ENCODE assay signal across 8 cellular contexts in the genomic region with DNA sequence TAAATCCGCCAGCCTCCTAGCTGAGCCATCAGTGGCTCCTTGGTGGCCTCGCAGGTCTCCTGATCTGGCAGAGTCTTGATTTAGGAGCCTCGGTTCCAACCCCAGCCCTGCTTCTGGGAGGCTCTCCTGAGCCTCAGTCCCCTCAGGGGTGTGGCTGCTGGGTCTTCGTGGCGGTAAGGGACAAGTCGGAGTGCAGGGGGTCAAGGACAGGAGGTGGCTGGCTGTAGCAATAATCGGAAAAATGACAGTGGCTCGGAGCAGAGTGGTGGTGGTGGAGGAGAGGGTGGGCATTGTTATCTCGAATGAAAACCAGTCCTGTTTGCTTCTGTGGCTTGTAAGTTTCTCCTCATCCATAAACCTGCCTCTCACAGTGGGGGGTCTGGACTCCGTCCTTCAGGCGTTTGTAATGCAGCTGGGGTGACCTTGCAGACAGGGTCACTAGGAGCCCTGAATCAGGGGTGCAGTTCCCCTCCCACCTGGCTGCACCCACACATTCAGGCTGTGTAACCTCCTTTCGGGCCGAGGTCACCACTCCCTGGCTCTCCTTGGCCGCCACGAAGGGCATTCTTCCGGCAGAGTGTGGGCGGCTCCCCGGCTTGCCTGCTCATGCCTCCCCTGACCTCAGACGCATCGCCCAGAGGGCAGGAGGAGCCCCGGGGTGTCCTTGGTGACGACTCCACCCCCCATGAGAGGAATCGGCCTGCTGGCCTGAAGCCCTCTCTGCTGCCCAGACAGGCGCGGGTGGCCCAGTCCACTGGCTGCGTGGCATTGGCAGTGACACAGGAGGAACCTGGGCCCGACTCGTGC. TPM values are rescaled to one million over a fixed set of nuclear protein-coding genes. Genes with fewer than 3 reads are reported as not detected.
A peak's percentile ranks its signal among the peaks of the same experiment; 100 is the strongest.
DNase-seq lines count a peak whose midpoint lies in the region; ATAC-seq, FAIRE-seq and TF ChIP-seq lines count a peak whose summit lies in the region.
"Had no signal": no experiment of that assay in that cellular context is flagged by ENCODE, and none has a peak within 500 bp of the region (broad histone marks: within the 10 kb centered on the region; RNA-seq: fewer than 3 reads in every experiment).

No MANE protein-coding gene starts in this region.

- peaks cover 32% of the 10 kb centered on the region for H3K36me3 Mint-ChIP-seq in brain
- no peaks in the 10 kb centered on the region for H3K36me3 Mint-ChIP-seq in activated CD4-positive, alpha-beta T cell treated with anti-CD3 and anti-CD28 coated beads, Interleukin-2, amount 10 ng/mL, durations not matched to agents 7 days and 5 days (ENCODE audit: low read depth)

- no peak overlapping the region for H3K4me3 ChIP-seq in H7 (ENCODE audit: insufficient read depth, low read depth, low read length)
- peak overlapping the region in 2 of 3 experiments; percentile 27 to 56 for H3K4me3 ChIP-seq in keratinocyte (ENCODE audit: control insufficient read depth in 2 of 3, extremely low read depth in 1 of 3, insufficient read depth in 2 of 3, low read depth in 1 of 3, low read length in 3 of 3)
- H3K4me3 ChIP-seq in suprapubic skin, result no peak overlapping the region

- peak overlapping the region in 4 of 5 experiments; percentile 28 to 70 (median 63) for H3K27ac Mint-ChIP-seq in brain
- H3K27ac Mint-ChIP-seq in activated CD4-positive, alpha-beta T cell treated with anti-CD3 and anti-CD28 coated beads, Interleukin-2, amount 10 ng/mL, durations not matched to agents 7 days and 5 days, result no peak overlapping the region

- TF ChIP-seq CTCF in brain (conservative IDR thresholded peaks at IDR 0.05) (no peak), keratinocyte (optimal IDR thresholded peaks at IDR 0.05 in 1 of 3, IDR thresholded peaks at IDR 0.05 in 1 of 3, conservative IDR thresholded peaks at IDR 0.05 in 1 of 3; ENCODE audit: extremely low read depth in 1 of 3, insufficient read depth in 2 of 3, low read length in 3 of 3) (no peak), suprapubic skin (IDR thresholded peaks at IDR 0.05) (no peak)

- peak overlapping the region; percentile 77 for H3K4me2 ChIP-seq in keratinocyte (ENCODE audit: control insufficient read depth, extremely low read depth, insufficient read depth, low read depth, low read length)

- TF ChIP-seq EP300 in suprapubic skin (IDR thresholded peaks at IDR 0.05), result no peak

- CTCF ChIA-PET in activated CD4-positive, alpha-beta T cell treated with anti-CD3 and anti-CD28 coated beads, Interleukin-2, amount 10 ng/mL, durations not matched to agents 7 days and 5 days (lab: Charles Lee), result no interaction called here

- POLR2A ChIA-PET in activated CD4-positive, alpha-beta T cell treated with anti-CD3 and anti-CD28 coated beads, Interleukin-2, amount 10 ng/mL, durations not matched to agents 7 days and 5 days (lab: Charles Lee), result no interaction called here

- FAIRE-seq in keratinocyte (lab: Jason Lieb, UNC), result peak; percentile 44

- TF ChIP-seq POLR2A in suprapubic skin (IDR thresholded peaks at IDR 0.05), result no peak

- peaks cover 2% of the 10 kb centered on the region for H3K9me1 ChIP-seq in keratinocyte (ENCODE audit: control insufficient read depth, extremely low read depth, insufficient read depth, low read length)

- H3K9me3 ChIP-seq in keratinocyte (ENCODE audit: control insufficient read depth, low read depth, low read length) (no peaks in the 10 kb centered on the region), suprapubic skin (no peaks in the 10 kb centered on the region)

- peak overlapping the region; percentile 47 for H3K27ac ChIP-seq in keratinocyte (ENCODE audit: control insufficient read depth, insufficient read depth, low read length)
- peak overlapping the region; percentile 57 for H3K27ac ChIP-seq in suprapubic skin

- 60% methylated on average over 15 of the region's 28 CpGs for WGBS in suprapubic skin

- no peaks in the 10 kb centered on the region; the same call in 1 of the 2 replicates for H3K36me3 ChIP-seq in H7 (replicated peaks; ENCODE audit: control insufficient read depth, insufficient read depth, low read length)
- peaks cover 0 to 8% of the 10 kb centered on the region in 2 experiments for H3K36me3 ChIP-seq in keratinocyte (ENCODE audit: control insufficient read depth in 2 of 2, extremely low read depth in 1 of 2, insufficient read depth in 2 of 2, low read length in 2 of 2)
- H3K36me3 ChIP-seq in suprapubic skin, result no peaks in the 10 kb centered on the region

- peak overlapping the region; percentile 20 for H2AFZ ChIP-seq in keratinocyte (ENCODE audit: control insufficient read depth, low read length)

- H3K27me3 ChIP-seq in H7 (ENCODE audit: control insufficient read depth, insufficient read depth, low read length) (no peaks in the 10 kb centered on the region), keratinocyte (ENCODE audit: control insufficient read depth, extremely low read depth, insufficient read depth, low read length) (no peaks in the 10 kb centered on the region), suprapubic skin (no peaks in the 10 kb centered on the region)

- no peaks in the 10 kb centered on the region for H3K27me3 Mint-ChIP-seq in brain
- no peaks in the 10 kb centered on the region for H3K27me3 Mint-ChIP-seq in activated CD4-positive, alpha-beta T cell treated with anti-CD3 and anti-CD28 coated beads, Interleukin-2, amount 10 ng/mL, durations not matched to agents 7 days and 5 days

- dilution Hi-C loops in keratinocyte (cut with MboI; ENCODE audit: extremely low pct_ligation_motif_present, low sequenced_read_pairs), result no loop called here

- H3K4me1 ChIP-seq in keratinocyte (ENCODE audit: control insufficient read depth, extremely low read depth, insufficient read depth, low read length), result peaks cover 42% of the 10 kb centered on the region
- peaks cover 41% of the 10 kb centered on the region for H3K4me1 ChIP-seq in suprapubic skin

- peak overlapping the region; percentile 41 for H3K9ac ChIP-seq in keratinocyte (ENCODE audit: control insufficient read depth, extremely low read depth, insufficient read depth, low read length)

- ATAC-seq in HG02642 (IDR thresholded peaks at IDR 0.05; ENCODE audit: poor library complexity, unreplicated experiment), result no peak

- peaks cover 0 to 3% (median 2%) of the 10 kb centered on the region in 5 experiments for H3K9me3 Mint-ChIP-seq in brain
- H3K9me3 Mint-ChIP-seq in activated CD4-positive, alpha-beta T cell treated with anti-CD3 and anti-CD28 coated beads, Interleukin-2, amount 10 ng/mL, durations not matched to agents 7 days and 5 days, result no peaks in the 10 kb centered on the region

- peaks cover 39% of the 10 kb centered on the region for H3K4me1 Mint-ChIP-seq in brain
- peaks cover 8% of the 10 kb centered on the region for H3K4me1 Mint-ChIP-seq in activated CD4-positive, alpha-beta T cell treated with anti-CD3 and anti-CD28 coated beads, Interleukin-2, amount 10 ng/mL, durations not matched to agents 7 days and 5 days

- DNase-seq in H7, result peak; percentile 69
- no peak for DNase-seq in keratinocyte (ENCODE audit: low read depth, low spot score)
- no peak for DNase-seq in suprapubic skin (ENCODE audit: low spot score in 2 of 2)
- no peak for DNase-seq in activated CD4-positive, alpha-beta T cell treated with anti-CD3 and anti-CD28 coated beads, Interleukin-2, amount 10 ng/mL, durations not matched to agents 7 days and 5 days
- no peak for DNase-seq in stimulated activated naive CD4-positive, alpha-beta T cell (lab: John Stamatoyannopoulos, UW)
- DNase-seq: dermis blood vessel endothelial cell had no signal

- H3K79me2 ChIP-seq in keratinocyte (ENCODE audit: control insufficient read depth, insufficient read depth, low read length), result peaks cover 77% of the 10 kb centered on the region

- peaks cover 3% of the 10 kb centered on the region for H4K20me1 ChIP-seq in keratinocyte (ENCODE audit: control insufficient read depth, extremely low read depth, insufficient read depth, low read length)

- H3K4me3 Mint-ChIP-seq in brain, result no peak overlapping the region
- no peak overlapping the region for H3K4me3 Mint-ChIP-seq in activated CD4-positive, alpha-beta T cell treated with anti-CD3 and anti-CD28 coated beads, Interleukin-2, amount 10 ng/mL, durations not matched to agents 7 days and 5 days

RNA-seq across cellular contexts. Expression of gene BCL7A, which starts 8.1 kb away (rescaled TPM):
- 10.6 and 11.2 TPM in 2 replicates for total RNA-seq in H7 (2014; rRNA removed; shearing (Covaris generic))
- polyA plus RNA-seq in brain (ENCODE audit: insufficient read depth, low read depth, low replicate concordance) (24.1 TPM), keratinocyte (9.6 to 17.2 TPM (median 12.8 TPM) in 3 replicates)
- polyA plus RNA-seq in keratinocyte (2011; ENCODE audit: low read depth), result 10.0 TPM
- 10.0 and 11.9 TPM in 2 replicates for polyA plus RNA-seq in keratinocyte (2011; cell fraction: cytosol; rRNA removed)
- polyA plus RNA-seq in keratinocyte (2011; cell fraction: nucleus; rRNA removed), result 16.2 and 17.3 TPM in 2 replicates
- polyA plus RNA-seq in keratinocyte (2012; ENCODE audit: low replicate concordance), result 15.5 and 15.9 TPM in 2 replicates
- polyA minus RNA-seq in keratinocyte, result 8.8 to 16.8 TPM (median 13.5 TPM) in 3 replicates
- 7.1 TPM for polyA minus RNA-seq in keratinocyte (2011; cell fraction: cytosol; rRNA and poly(A)+ RNA removed)
- polyA minus RNA-seq in keratinocyte (2011; cell fraction: nucleus; rRNA and poly(A)+ RNA removed), result 6.8 and 11.6 TPM in 2 replicates
- total RNA-seq in suprapubic skin, result 10 to 100 TPM; 15.9 to 30.9 (median 22.7) TPM
- 1 to 10 TPM; 8.5 to 8.7 TPM for total RNA-seq in activated CD4-positive, alpha-beta T cell treated with anti-CD3 and anti-CD28 coated beads, Interleukin-2, amount 10 ng/mL, durations not matched to agents 7 days and 5 days

RNA-seq across cellular contexts. Expression of gene MLXIP, which starts 48.7 kb away (rescaled TPM):
- 29.7 and 49.8 TPM in 2 replicates for total RNA-seq in H7 (2014; rRNA removed; shearing (Covaris generic))
- 29.1 TPM for polyA plus RNA-seq in brain (ENCODE audit: insufficient read depth, low read depth, low replicate concordance)
- polyA plus RNA-seq in keratinocyte, result 4.7 to 17.8 TPM (median 5.5 TPM) in 3 replicates
- polyA plus RNA-seq in keratinocyte (2011; ENCODE audit: low read depth), result 7.1 TPM
- 7.3 and 10.1 TPM in 2 replicates for polyA plus RNA-seq in keratinocyte (2011; cell fraction: cytosol; rRNA removed)
- polyA plus RNA-seq in keratinocyte (2011; cell fraction: nucleus; rRNA removed), result 37.9 and 81.1 TPM in 2 replicates
- polyA plus RNA-seq in keratinocyte (2012; ENCODE audit: low replicate concordance), result 19.4 and 29.7 TPM in 2 replicates
- polyA minus RNA-seq in keratinocyte, result 15.1 to 65.2 TPM (median 19.5 TPM) in 3 replicates
- 12.3 TPM for polyA minus RNA-seq in keratinocyte (2011; cell fraction: cytosol; rRNA and poly(A)+ RNA removed)
- polyA minus RNA-seq in keratinocyte (2011; cell fraction: nucleus; rRNA and poly(A)+ RNA removed), result 23.0 and 32.1 TPM in 2 replicates
- total RNA-seq in suprapubic skin, result 10 to 100 TPM; 25.2 to 91.4 (median 35.4) TPM
- total RNA-seq in activated CD4-positive, alpha-beta T cell treated with anti-CD3 and anti-CD28 coated beads, Interleukin-2, amount 10 ng/mL, durations not matched to agents 7 days and 5 days, result 10 to 100 TPM; 45.7 to 46.8 TPM

Comparison
In these comparisons a context has a peak if more than half of its experiments do, and no peak if none do; other contexts are left out.
1. H3K4me3 ChIP-seq: peak in keratinocyte (2 of 3); none in H7 (single experiment) and suprapubic skin (single experiment).